16 cellular contexts compared by ENCODE assay signal in the genomic region with DNA sequence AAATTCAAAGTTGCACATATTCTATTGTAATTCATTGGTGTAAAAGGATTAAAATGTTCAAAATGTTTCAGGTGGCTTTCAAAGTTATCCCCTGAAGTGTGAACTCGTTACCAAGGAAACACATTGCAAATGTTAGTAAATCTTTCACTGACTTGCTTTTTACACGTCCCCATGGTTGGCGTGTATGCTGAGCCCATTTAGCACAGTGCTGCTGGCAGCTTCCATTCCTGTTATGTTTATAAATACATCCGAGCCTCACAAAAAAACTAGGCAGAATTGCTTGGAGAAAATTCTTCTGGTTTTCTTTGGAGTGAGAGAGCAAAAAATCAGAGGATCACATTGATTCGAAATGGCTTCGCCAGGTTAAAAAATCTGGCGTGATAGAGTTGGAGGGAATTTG.
DNase-seq lines count a peak whose midpoint lies in the region; ATAC-seq, FAIRE-seq and TF ChIP-seq lines count a peak whose summit lies in the region.
"Had no signal": no experiment of that assay in that cellular context is flagged by ENCODE, and none has a peak within 500 bp of the region (broad histone marks: within the 10 kb centered on the region; RNA-seq: fewer than 3 reads in every experiment).

No MANE protein-coding gene starts in this region.

- H4K20me1 ChIP-seq in PC-3 (ENCODE audit: low read length): no peaks in the 10 kb centered on the region
- H4K20me1 ChIP-seq: BLaER1 had no signal

- TF ChIP-seq CTCF in PC-3 (conservative IDR thresholded peaks at IDR 0.05; ENCODE audit: low read depth, low read length): no peak
- no peak for TF ChIP-seq CTCF in chondrocyte (IDR thresholded peaks at IDR 0.05)

- H3K36me3 ChIP-seq in PC-3 (ENCODE audit: low read depth, low read length): no peaks in the 10 kb centered on the region
- H3K36me3 ChIP-seq: BLaER1 had no signal

- no peak overlapping the region for H3K4me2 ChIP-seq in PC-3 (ENCODE audit: low read length)
- H3K4me2 ChIP-seq: BLaER1 had no signal

- peaks cover 36% of the 10 kb centered on the region for H3K4me1 ChIP-seq in PC-3 (ENCODE audit: insufficient read depth, low read length)
- H3K4me1 ChIP-seq: BLaER1 had no signal

- FAIRE-seq in HTR-8/SVneo (lab: Jason Lieb, UNC): no peak
- FAIRE-seq: H1 had no signal

- no peaks in the 10 kb centered on the region for H3K27me3 ChIP-seq in PC-3 (ENCODE audit: low read length)
- H3K27me3 ChIP-seq: BLaER1 had no signal

- H3K79me2 ChIP-seq in PC-3 (ENCODE audit: low read length): no peaks in the 10 kb centered on the region

- peak overlapping the region; percentile 70; the same call in 1 of the 2 replicates for H3K27ac ChIP-seq in PC-3 (ENCODE audit: low read length)
- H3K27ac ChIP-seq: BLaER1 had no signal

- H3F3A ChIP-seq in PC-3 (ENCODE audit: low read length, unreplicated experiment): no peaks in the 10 kb centered on the region

- intact Hi-C loops in PC-3 (cut with micrococcal nuclease): no loop called here

- no TSS peak for BruUV-seq in PC-3 (replicated peaks; lab: Mats Ljungman, UMichigan)

- no peak for ATAC-seq in PC-3

- no peak overlapping the region for H3K4me3 Mint-ChIP-seq in chondrocyte (ENCODE audit: unreplicated experiment)
- H3K4me3 Mint-ChIP-seq: CD14-positive monocyte; CD4-positive, alpha-beta memory T cell; H9 had no signal

- no peak overlapping the region for H2AFZ ChIP-seq in PC-3 (ENCODE audit: low read length)

- H3K36me3 Mint-ChIP-seq in chondrocyte (ENCODE audit: low read depth): no peaks in the 10 kb centered on the region
- H3K36me3 Mint-ChIP-seq: CD14-positive monocyte; CD4-positive, alpha-beta memory T cell had no signal

- POLR2A ChIA-PET in PC-3 (lab: Charles Lee; ENCODE audit: unreplicated experiment): no interaction called here

- CTCF ChIA-PET in PC-3 (lab: Charles Lee): no interaction called here

- H3K4me1 Mint-ChIP-seq in chondrocyte (ENCODE audit: low read depth): no peaks in the 10 kb centered on the region
- H3K4me1 Mint-ChIP-seq: CD14-positive monocyte; CD4-positive, alpha-beta memory T cell had no signal

- H3K27me3 Mint-ChIP-seq in chondrocyte (ENCODE audit: low read depth): peaks cover 14% of the 10 kb centered on the region
- H3K27me3 Mint-ChIP-seq: CD4-positive, alpha-beta memory T cell had no signal

- no peaks in the 10 kb centered on the region for H3K9me2 ChIP-seq in PC-3 (replicated peaks; ENCODE audit: low read length)

- H3K4me3 ChIP-seq in PC-3 (ENCODE audit: low read length): no peak overlapping the region
- H3K4me3 ChIP-seq: BLaER1 had no signal

- no peaks in the 10 kb centered on the region for H3K9me3 ChIP-seq in PC-3 (ENCODE audit: low read length)
- H3K9me3 ChIP-seq: BLaER1 had no signal

- no peaks in the 10 kb centered on the region for H3K9me3 Mint-ChIP-seq in chondrocyte (ENCODE audit: low read depth)
- H3K9me3 Mint-ChIP-seq: H9 had no signal

- no peak overlapping the region for H3K9ac ChIP-seq in PC-3 (ENCODE audit: low read length)
- H3K9ac ChIP-seq: BLaER1 had no signal

- DNase-seq in PC-3: no peak
- DNase-seq in fibroblast of peridontal ligament (ENCODE audit: extremely low read depth): peak; percentile 25
- DNase-seq in middle frontal gyrus (ENCODE audit: extremely low spot score, low spot score): peak; percentile 13
- no peak for DNase-seq in activated gamma-delta T cell treated with Interleukin-2 at 50 U/mL for 16 hours
- DNase-seq in mesenteric fat pad (ENCODE audit: low spot score): no peak
- no peak for DNase-seq in HTR-8/SVneo (ENCODE audit: insufficient read length, low spot score)
- no peak for DNase-seq in chondrocyte (ENCODE audit: low spot score)
- DNase-seq: 8988T; Calu3; CD4-positive, alpha-beta memory T cell; DMS79 treated with DMSO at 0.1 percent for 48 hours; GF-D8; H9 had no signal

- no peak overlapping the region for H3K27ac Mint-ChIP-seq in chondrocyte (ENCODE audit: unreplicated experiment)
- H3K27ac Mint-ChIP-seq: CD14-positive monocyte; CD4-positive, alpha-beta memory T cell; H9 had no signal

Comparison
In these comparisons a context has a peak if more than half of its experiments do, and no peak if none do; other contexts are left out.
1. DNase-seq: peak in fibroblast of peridontal ligament (single experiment) and middle frontal gyrus (single experiment); none in PC-3 (single experiment), activated gamma-delta T cell treated with Interleukin-2 at 50 U/mL for 16 hours (single experiment), mesenteric fat pad (single experiment), HTR-8/SVneo (single experiment) and chondrocyte (single experiment).